19 cellular contexts compared by ENCODE assay signal in genomic region chr3:143150979-143151726, GRCh38. TPM values are rescaled to one million over a fixed set of nuclear protein-coding genes. Genes with fewer than 3 reads are reported as not detected.
A peak's percentile ranks its signal among the peaks of the same experiment; 100 is the strongest.
DNase-seq lines count a peak whose midpoint lies in the region; ATAC-seq and TF ChIP-seq lines count a peak whose summit lies in the region.
"Had no signal": no experiment of that assay in that cellular context is flagged by ENCODE, and none has a peak within 500 bp of the region (broad histone marks: within the 10 kb centered on the region; RNA-seq: fewer than 3 reads in every experiment).

No MANE protein-coding gene starts in this region.

- in situ Hi-C loops in GM23248 (cut with MboI), result no loop called here

- H3K9me2 ChIP-seq in GM23248 (ENCODE audit: insufficient read depth), result no peaks in the 10 kb centered on the region

- H3K9me3 ChIP-seq in GM23248 (ENCODE audit: low read depth) (no peaks in the 10 kb centered on the region), left lung (no peaks in the 10 kb centered on the region), skeletal muscle tissue (ENCODE audit: control insufficient read depth in 3 of 3, low read length in 3 of 3) (no peaks in the 10 kb centered on the region), MG63 (no peaks in the 10 kb centered on the region)
- H3K9me3 ChIP-seq: tibial nerve had no signal

- H3K9ac ChIP-seq in GM23248 (no peak overlapping the region), skeletal muscle tissue (ENCODE audit: low read depth in 1 of 3, low read length in 3 of 3) (peak overlapping the region in 1 of 3 donors; percentile 5)
- H3K9ac ChIP-seq: KMS-11 had no signal

- H3K27me3 ChIP-seq in GM23248 (replicated peaks; ENCODE audit: insufficient read depth) (no peaks in the 10 kb centered on the region), left lung (no peaks in the 10 kb centered on the region), skeletal muscle tissue (ENCODE audit: control insufficient read depth in 3 of 3, insufficient read depth in 3 of 3, low read length in 3 of 3) (no peaks in the 10 kb centered on the region), MG63 (no peaks in the 10 kb centered on the region)
- H3K27me3 ChIP-seq: tibial nerve had no signal

- peak; percentile 36 for ATAC-seq in left lung
- no peak for ATAC-seq in GM19023 (IDR thresholded peaks at IDR 0.05; ENCODE audit: unreplicated experiment)
- no peak for ATAC-seq in GM21576 (IDR thresholded peaks at IDR 0.05; ENCODE audit: unreplicated experiment)
- ATAC-seq: activated CD4-positive, alpha-beta T cell treated with anti-CD3 and anti-CD28 coated beads for 36 hours; SK-N-SH treated with all-trans-retinoic acid at 6 μM for 48 hours had no signal

- H3K4me3 ChIP-seq in GM23248 (no peak overlapping the region), fibroblast of mammary gland (ENCODE audit: control insufficient read depth, low read depth, low read length) (no peak overlapping the region), left lung (no peak overlapping the region), skeletal muscle tissue (ENCODE audit: low read length in 3 of 3) (no peak overlapping the region), MG63 (no peak overlapping the region)
- H3K4me3 ChIP-seq: lung, skin epidermis, tibial nerve had no signal

- H3K79me2 ChIP-seq in GM23248 (ENCODE audit: insufficient read depth), result no peaks in the 10 kb centered on the region

- H2AFZ ChIP-seq in GM23248, result no peak overlapping the region

- H3K36me3 ChIP-seq in GM23248 (ENCODE audit: low read depth) (no peaks in the 10 kb centered on the region), left lung (no peaks in the 10 kb centered on the region), skeletal muscle tissue (ENCODE audit: control insufficient read depth in 3 of 3, insufficient read depth in 3 of 3, low read length in 3 of 3) (no peaks in the 10 kb centered on the region), MG63 (no peaks in the 10 kb centered on the region)
- H3K36me3 ChIP-seq: tibial nerve had no signal

- H3K4me2 ChIP-seq in GM23248 (ENCODE audit: unreplicated experiment), result no peak overlapping the region
- H3K4me2 ChIP-seq: KMS-11 had no signal

- H3K27ac ChIP-seq in GM23248 (no peak overlapping the region), left lung (no peak overlapping the region), skeletal muscle tissue (ENCODE audit: low read depth, low read length) (peak overlapping the region; percentile 15)
- H3K27ac ChIP-seq: KMS-11, skin epidermis, tibial nerve had no signal

- H4K20me1 ChIP-seq in GM23248 (ENCODE audit: insufficient read depth), result no peaks in the 10 kb centered on the region

- intact Hi-C loops in left lung (cut with DNase I), result no loop called here

- 40 to 51% methylated on average over 7 of the region's 7 CpGs for WGBS in GM23248 (ENCODE audit: low coverage in 1 of 2, low lambda C conversion rate in 2 of 2, missing lambda C conversion rate in 2 of 2), 2 experiments

- no peak for TF ChIP-seq CTCF in fibroblast of mammary gland (conservative IDR thresholded peaks at IDR 0.05; ENCODE audit: control insufficient read depth, insufficient read depth, low read depth, low read length)
- TF ChIP-seq CTCF in left lung (IDR thresholded peaks at IDR 0.05), result no peak

- H3F3A ChIP-seq in GM23248 (ENCODE audit: insufficient read depth), result no peaks in the 10 kb centered on the region

- DNase-seq in GM23248, result peak; percentile 30
- peak; percentile 81 for DNase-seq in fibroblast of mammary gland (ENCODE audit: low read depth)
- no peak for DNase-seq in left lung
- DNase-seq in MG63, result no peak
- DNase-seq: activated CD4-positive, alpha-beta T cell treated with anti-CD3 and anti-CD28 coated beads for 36 hours; activated T-cell treated with anti-CD3 and anti-CD28 coated beads for 4 hours; C1 segment of cervical spinal cord; Calu3; glutamatergic neuron; NCI-H1417 treated with DMSO at 0.1 percent for 48 hours; T-helper 2 cell had no signal

- H3K4me1 ChIP-seq in GM23248 (ENCODE audit: insufficient read depth) (no peaks in the 10 kb centered on the region), left lung (no peaks in the 10 kb centered on the region), skeletal muscle tissue (ENCODE audit: control insufficient read depth in 3 of 3, insufficient read depth in 3 of 3, low read length in 3 of 3) (peaks cover 0 to 4% (median 0%) of the 10 kb centered on the region in 3 donors)

RNA-seq across cellular contexts. Expression of gene CHST2, which starts 31.6 kb away (rescaled TPM):
- 10.4 and 12.0 TPM in 2 replicates for total RNA-seq in GM23248 (2014; rRNA removed; shearing (Covaris generic))
- 2.1 and 2.3 TPM in 2 replicates for polyA plus RNA-seq in GM23248 (2016; fragmentation: Nextera tagmentation; extraction: Ambion mirVana)
- total RNA-seq in left lung, result 1 to 10 TPM; 6.1 to 7.7 TPM
- 6.8 TPM for total RNA-seq in skeletal muscle tissue
- total RNA-seq in MG63 (2014; rRNA removed; shearing (Covaris generic); ENCODE audit: low replicate concordance), result 0.20 and 0.36 TPM in 2 replicates

Comparison
In these comparisons a context has a peak if more than half of its experiments do, and no peak if none do; other contexts are left out.
1. DNase-seq: peak in GM23248 (single experiment) and fibroblast of mammary gland (single experiment); none in left lung (0 of 2) and MG63 (single experiment).